ENCODE assay signal across 18 cellular contexts in the genomic region with DNA sequence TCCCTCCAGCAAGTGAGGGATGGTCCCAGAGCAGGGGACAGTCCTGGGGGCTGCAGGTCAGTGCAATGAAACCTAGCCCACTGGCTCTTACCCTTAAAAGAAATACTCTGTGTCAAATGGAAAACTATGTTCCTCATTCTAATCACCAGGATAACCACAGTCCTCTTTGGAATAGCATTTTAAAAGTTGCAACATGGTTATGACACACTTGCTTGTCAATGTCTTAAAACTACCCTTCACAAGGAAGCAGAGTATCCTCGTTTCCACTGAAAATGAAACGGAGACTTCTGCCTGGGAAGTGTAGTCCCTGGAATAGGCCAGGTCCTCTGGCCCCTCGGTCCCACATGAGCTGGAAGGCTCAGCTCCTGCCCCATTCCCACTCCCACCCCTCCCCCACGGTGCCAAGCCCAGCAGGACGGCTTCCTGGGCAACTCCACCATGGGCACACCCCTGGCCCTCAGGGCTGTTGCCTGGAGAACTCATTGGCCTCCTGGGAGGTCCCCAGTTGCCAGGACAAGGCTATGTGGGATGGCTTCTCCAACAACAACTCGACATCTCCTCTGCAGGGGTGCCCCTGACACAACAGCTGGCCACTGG. TPM values are rescaled to one million over a fixed set of nuclear protein-coding genes. Genes with fewer than 3 reads are reported as not detected.
A peak's percentile ranks its signal among the peaks of the same experiment; 100 is the strongest.
DNase-seq lines count a peak whose midpoint lies in the region; ATAC-seq and TF ChIP-seq lines count a peak whose summit lies in the region.
"Had no signal": no experiment of that assay in that cellular context is flagged by ENCODE, and none has a peak within 500 bp of the region (broad histone marks: within the 10 kb centered on the region; RNA-seq: fewer than 3 reads in every experiment).

No MANE protein-coding gene starts in this region.

- no peaks in the 10 kb centered on the region for H3K79me2 ChIP-seq in GM23248 (ENCODE audit: insufficient read depth)
- H3K79me2 ChIP-seq in trophoblast cell (ENCODE audit: control insufficient read depth, insufficient read depth, low read length, poor library complexity), result no peaks in the 10 kb centered on the region

- peaks cover 8% of the 10 kb centered on the region; the same call in 1 of the 2 replicates for H3K4me1 ChIP-seq in GM23248 (ENCODE audit: insufficient read depth)
- H3K4me1 ChIP-seq in trophoblast cell (ENCODE audit: control insufficient read depth in 1 of 2, insufficient read depth in 2 of 2, low read length in 2 of 2), result peaks cover 10 to 12% of the 10 kb centered on the region in 2 experiments

- H3K9me2 ChIP-seq in GM23248 (ENCODE audit: insufficient read depth), result no peaks in the 10 kb centered on the region

- H3K79me1 ChIP-seq in trophoblast cell (ENCODE audit: low read length), result peaks cover 4% of the 10 kb centered on the region

- no peak overlapping the region for H3K4me2 ChIP-seq in GM23248 (ENCODE audit: unreplicated experiment)
- no peak overlapping the region for H3K4me2 ChIP-seq in trophoblast cell (ENCODE audit: low read length)

- no peak overlapping the region for H2BK5ac ChIP-seq in trophoblast cell (ENCODE audit: low read depth, low read length, poor library complexity)

- H3K9ac ChIP-seq in GM23248 (no peak overlapping the region), trophoblast cell (ENCODE audit: low read length) (no peak overlapping the region)

- H2AFZ ChIP-seq in GM23248 (no peak overlapping the region), trophoblast cell (ENCODE audit: insufficient read depth, low read length, poor library complexity) (no peak overlapping the region)

- H3F3A ChIP-seq in GM23248 (ENCODE audit: insufficient read depth), result peaks cover 17% of the 10 kb centered on the region; the same call in 1 of the 2 replicates

- peak overlapping the region; percentile 34 for H2BK12ac ChIP-seq in trophoblast cell (ENCODE audit: low read length)

- H3K18ac ChIP-seq in trophoblast cell (ENCODE audit: low read length), result no peak overlapping the region

- H3K4me3 ChIP-seq in GM23248 (no peak overlapping the region), fibroblast of mammary gland (ENCODE audit: control insufficient read depth, low read depth, low read length) (no peak overlapping the region), trophoblast cell (ENCODE audit: low read depth, low read length) (no peak overlapping the region)

- peak overlapping the region; percentile 87 for H2AK5ac ChIP-seq in trophoblast cell (ENCODE audit: low read length)

- TF ChIP-seq CTCF in fibroblast of mammary gland (conservative IDR thresholded peaks at IDR 0.05; ENCODE audit: control insufficient read depth, insufficient read depth, low read depth, low read length), result no peak

- in situ Hi-C loops in GM23248 (cut with MboI), result no loop called here

- no peak overlapping the region for H3K23ac ChIP-seq in trophoblast cell (ENCODE audit: low read length)

- H3K4ac ChIP-seq in trophoblast cell (ENCODE audit: low read depth, low read length), result peak overlapping the region; percentile 53

- no peak overlapping the region for H4K12ac ChIP-seq in trophoblast cell (ENCODE audit: low read depth, low read length)

- H2BK120ac ChIP-seq in trophoblast cell (ENCODE audit: insufficient read depth, low read length, poor library complexity), result peak overlapping the region; percentile 55

- H3K27me3 ChIP-seq in GM23248 (replicated peaks; ENCODE audit: insufficient read depth), result no peaks in the 10 kb centered on the region
- no peaks in the 10 kb centered on the region for H3K27me3 ChIP-seq in trophoblast cell (ENCODE audit: insufficient read depth, low read length)
- H3K27me3 ChIP-seq: neutrophil had no signal

- H3K36me3 ChIP-seq in GM23248 (ENCODE audit: low read depth) (no peaks in the 10 kb centered on the region), trophoblast cell (ENCODE audit: control insufficient read depth in 1 of 2, insufficient read depth in 2 of 2, low read length in 2 of 2) (no peaks in the 10 kb centered on the region)
- H3K36me3 ChIP-seq: neutrophil had no signal

- peak; percentile 57 for DNase-seq in GM23248
- peak; percentile 14 for DNase-seq in T1000 (lab: John Stamatoyannopoulos, UW)
- peak; percentile 51 for DNase-seq in fibroblast of mammary gland (ENCODE audit: low read depth)
- DNase-seq in trophoblast cell, result peak in 1 of 2 donors; percentile 62
- DNase-seq in NCI-H2029 (lab: John Stamatoyannopoulos, UW), result no peak
- DNase-seq: activated CD4-positive, CD25-positive, alpha-beta regulatory T cell; activated T-cell treated with anti-CD3 and anti-CD28 coated beads, Interleukin-2, amount 50 U/mL, for 48 hours; DMS79 treated with DMSO at 0.1 percent for 48 hours; HFFc6; NCI-H2081; NCI-H526; T-helper 2 cell had no signal

- no peak overlapping the region for H4K8ac ChIP-seq in trophoblast cell (ENCODE audit: low read depth, low read length)

- no peaks in the 10 kb centered on the region for H4K20me1 ChIP-seq in GM23248 (ENCODE audit: insufficient read depth)

- peak overlapping the region; percentile 39 for H3K14ac ChIP-seq in trophoblast cell (ENCODE audit: low read length)

- H4K91ac ChIP-seq in trophoblast cell (ENCODE audit: low read depth, low read length), result peak overlapping the region; percentile 45

- WGBS in GM23248 (ENCODE audit: low coverage in 1 of 2, low lambda C conversion rate in 2 of 2, missing lambda C conversion rate in 2 of 2), 2 experiments, result 20 to 29% methylated on average over 6 of the region's 6 CpGs
- WGBS in trophoblast cell (ENCODE audit: extremely low coverage, insufficient coverage, insufficient read length), result no CpG with 5 or more reads among the region's 6 CpGs

- H3K9me3 ChIP-seq in GM23248 (ENCODE audit: low read depth) (no peaks in the 10 kb centered on the region), trophoblast cell (ENCODE audit: insufficient read depth, low read depth, low read length) (peaks cover 3% of the 10 kb centered on the region)
- H3K9me3 ChIP-seq: neutrophil had no signal

- ATAC-seq in GM21528 (IDR thresholded peaks at IDR 0.05; ENCODE audit: low FRiP score, unreplicated experiment) (no peak), GM21576 (IDR thresholded peaks at IDR 0.05; ENCODE audit: unreplicated experiment) (no peak), esophagus mucosa (no peak)
- ATAC-seq: activated naive CD4-positive, alpha-beta T cell treated with anti-CD3 and anti-CD28 coated beads, Interleukin-2, amount 50 U/mL, for 72 hours; left lobe of liver had no signal

- H3K27ac ChIP-seq in GM23248 (no peak overlapping the region), trophoblast cell (ENCODE audit: low read depth, low read length) (no peak overlapping the region)
- H3K27ac ChIP-seq: neutrophil had no signal

RNA-seq across cellular contexts. Expression of a gene that starts 38.2 kb away (rescaled TPM):
- 21.0 and 27.2 TPM in 2 replicates for total RNA-seq in GM23248 (2014; rRNA removed; shearing (Covaris generic))
- polyA plus RNA-seq in GM23248 (2016; fragmentation: Nextera tagmentation; extraction: Ambion mirVana), result 16.4 and 18.7 TPM in 2 replicates
- polyA plus RNA-seq in trophoblast cell (2013), result 23.2 and 23.6 TPM in 2 replicates
- total RNA-seq in esophagus mucosa, result 1.2 TPM

Comparison
In these comparisons a context has a peak if more than half of its experiments do, and no peak if none do; other contexts are left out.
1. RNA of a gene that starts 38.2 kb away (total RNA-seq): 21.0 to 27.2 TPM in GM23248; 1.2 TPM in esophagus mucosa (single experiment); every median in the first group is over 10 times any median in the second.